ENCODE assay signal across 17 cellular contexts in genomic region chr9:85248514-85249312, GRCh38.
DNase-seq lines count a peak whose midpoint lies in the region; ATAC-seq, FAIRE-seq and TF ChIP-seq lines count a peak whose summit lies in the region.
"Had no signal": no experiment of that assay in that cellular context is flagged by ENCODE, and none has a peak within 500 bp of the region (broad histone marks: within the 10 kb centered on the region; RNA-seq: fewer than 3 reads in every experiment).

No MANE protein-coding gene starts in this region.

- H3K9ac ChIP-seq in astrocyte (ENCODE audit: low read length): peak overlapping the region; percentile 4

- peak overlapping the region; percentile 39 for H3K4me2 ChIP-seq in astrocyte (ENCODE audit: low read length)

- TF ChIP-seq CTCF in astrocyte (IDR thresholded peaks at IDR 0.05; ENCODE audit: insufficient read depth, low read depth, low read length) (no peak), thoracic aorta (IDR thresholded peaks at IDR 0.05) (no peak)

- H3K27ac ChIP-seq in astrocyte (ENCODE audit: low read depth, low read length) (peak overlapping the region; percentile 26), thoracic aorta (no peak overlapping the region)
- H3K27ac ChIP-seq: 22Rv1, lower lobe of right lung, neutrophil had no signal

- DNase-seq in NCI-H2029 treated with DMSO at 0.1 percent for 48 hours (lab: John Stamatoyannopoulos, UW) (peak; percentile 8), NCI-H2029 (lab: John Stamatoyannopoulos, UW) (no peak), astrocyte (ENCODE audit: low read depth) (peak; percentile 80), iPS-NIHi7 (ENCODE audit: extremely low spot score) (peak; percentile 22), thoracic aorta (ENCODE audit: low spot score) (no peak)
- DNase-seq in stimulated activated effector memory CD8-positive, alpha-beta T cell treated with anti-CD3 and anti-CD28 coated beads, Interleukin-12 subunit alpha, Interleukin-12 subunit beta, amount 100 ng/mL, for 72 hours (ENCODE audit: low spot score in 2 of 2): no peak
- DNase-seq: activated CD4-positive, alpha-beta T cell treated with anti-CD3 and anti-CD28 coated beads, Interleukin-2, amount 10 ng/mL, durations not matched to agents 24 days and 14 days; activated T-cell treated with anti-CD3 and anti-CD28 coated beads, Interleukin-2, amount 50 U/mL, for 24 hours; effector CD4-positive, alpha-beta T cell; lower lobe of right lung; NCI-H1092; NCI-H446 treated with DMSO at 0.1 percent for 48 hours; OCI-M1 had no signal

- H3K9me3 Mint-ChIP-seq in astrocyte (ENCODE audit: unreplicated experiment): no peaks in the 10 kb centered on the region
- H3K9me3 Mint-ChIP-seq in stimulated activated effector memory CD8-positive, alpha-beta T cell treated with anti-CD3 and anti-CD28 coated beads, Interleukin-12 subunit alpha, Interleukin-12 subunit beta, amount 100 ng/mL, for 72 hours: no peaks in the 10 kb centered on the region
- H3K9me3 Mint-ChIP-seq: activated CD4-positive, alpha-beta T cell treated with anti-CD3 and anti-CD28 coated beads, Interleukin-2, amount 10 ng/mL, durations not matched to agents 24 days and 14 days; activated T-cell treated with anti-CD3 and anti-CD28 coated beads, Interleukin-2, amount 50 U/mL, for 24 hours had no signal

- H3K27me3 Mint-ChIP-seq in astrocyte (ENCODE audit: low read depth, unreplicated experiment): no peaks in the 10 kb centered on the region
- H3K27me3 Mint-ChIP-seq: activated CD4-positive, alpha-beta T cell treated with anti-CD3 and anti-CD28 coated beads, Interleukin-2, amount 10 ng/mL, durations not matched to agents 24 days and 14 days; activated T-cell treated with anti-CD3 and anti-CD28 coated beads, Interleukin-2, amount 50 U/mL, for 24 hours had no signal

- H3K9me3 ChIP-seq in astrocyte (ENCODE audit: insufficient read depth, low read depth, low read length) (no peaks in the 10 kb centered on the region), thoracic aorta (no peaks in the 10 kb centered on the region)
- H3K9me3 ChIP-seq: lower lobe of right lung, neutrophil had no signal

- H2AFZ ChIP-seq in astrocyte (ENCODE audit: low read depth, low read length): no peak overlapping the region

- peaks cover 22% of the 10 kb centered on the region for H3K4me1 Mint-ChIP-seq in astrocyte (ENCODE audit: low read depth, unreplicated experiment)
- H3K4me1 Mint-ChIP-seq in stimulated activated effector memory CD8-positive, alpha-beta T cell treated with anti-CD3 and anti-CD28 coated beads, Interleukin-12 subunit alpha, Interleukin-12 subunit beta, amount 100 ng/mL, for 72 hours: no peaks in the 10 kb centered on the region
- H3K4me1 Mint-ChIP-seq: activated CD4-positive, alpha-beta T cell treated with anti-CD3 and anti-CD28 coated beads, Interleukin-2, amount 10 ng/mL, durations not matched to agents 24 days and 14 days had no signal

- H3K36me3 ChIP-seq in astrocyte (ENCODE audit: insufficient read depth, low read length) (no peaks in the 10 kb centered on the region), thoracic aorta (no peaks in the 10 kb centered on the region)
- H3K36me3 ChIP-seq: lower lobe of right lung, neutrophil had no signal

- H3K27me3 ChIP-seq in astrocyte (ENCODE audit: insufficient read depth, low read length) (no peaks in the 10 kb centered on the region), thoracic aorta (replicated peaks; ENCODE audit: insufficient read depth) (no peaks in the 10 kb centered on the region)
- H3K27me3 ChIP-seq: neutrophil had no signal

- ATAC-seq in thoracic aorta (ENCODE audit: insufficient number of reproducible peaks, low FRiP score, low read depth): peak; percentile 43
- ATAC-seq in GM18858 (IDR thresholded peaks at IDR 0.05; ENCODE audit: unreplicated experiment): no peak
- ATAC-seq in stimulated activated effector memory CD8-positive, alpha-beta T cell treated with anti-CD3 and anti-CD28 coated beads, Interleukin-12 subunit alpha, Interleukin-12 subunit beta, amount 100 ng/mL, for 72 hours: no peak
- ATAC-seq in HG02610 (IDR thresholded peaks at IDR 0.05; ENCODE audit: unreplicated experiment): no peak
- ATAC-seq: lower lobe of right lung had no signal

- H3K4me3 ChIP-seq in astrocyte (ENCODE audit: insufficient read depth, low read depth, low read length): no peak overlapping the region
- no peak overlapping the region for H3K4me3 ChIP-seq in thoracic aorta
- H3K4me3 ChIP-seq: lower lobe of right lung had no signal

- no peaks in the 10 kb centered on the region for H4K20me1 ChIP-seq in astrocyte (ENCODE audit: insufficient read depth, low read length)

- no peaks in the 10 kb centered on the region for H3K79me2 ChIP-seq in astrocyte (ENCODE audit: insufficient read depth, low read length)

- H3K4me1 ChIP-seq in astrocyte (ENCODE audit: insufficient read depth, low read length) (peaks cover 11% of the 10 kb centered on the region), thoracic aorta (ENCODE audit: control insufficient read depth in 1 of 2, low read depth in 2 of 2) (no peaks in the 10 kb centered on the region)
- H3K4me1 ChIP-seq: lower lobe of right lung had no signal

- H3K36me3 Mint-ChIP-seq in astrocyte (ENCODE audit: low read depth, unreplicated experiment): no peaks in the 10 kb centered on the region
- no peaks in the 10 kb centered on the region for H3K36me3 Mint-ChIP-seq in stimulated activated effector memory CD8-positive, alpha-beta T cell treated with anti-CD3 and anti-CD28 coated beads, Interleukin-12 subunit alpha, Interleukin-12 subunit beta, amount 100 ng/mL, for 72 hours

- H3K4me3 Mint-ChIP-seq in astrocyte (ENCODE audit: unreplicated experiment): no peak overlapping the region
- H3K4me3 Mint-ChIP-seq in stimulated activated effector memory CD8-positive, alpha-beta T cell treated with anti-CD3 and anti-CD28 coated beads, Interleukin-12 subunit alpha, Interleukin-12 subunit beta, amount 100 ng/mL, for 72 hours: no peak overlapping the region
- H3K4me3 Mint-ChIP-seq: activated CD4-positive, alpha-beta T cell treated with anti-CD3 and anti-CD28 coated beads, Interleukin-2, amount 10 ng/mL, durations not matched to agents 24 days and 14 days; activated T-cell treated with anti-CD3 and anti-CD28 coated beads, Interleukin-2, amount 50 U/mL, for 24 hours had no signal

- H3K27ac Mint-ChIP-seq in astrocyte (ENCODE audit: unreplicated experiment): peak overlapping the region; percentile 100
- H3K27ac Mint-ChIP-seq in stimulated activated effector memory CD8-positive, alpha-beta T cell treated with anti-CD3 and anti-CD28 coated beads, Interleukin-12 subunit alpha, Interleukin-12 subunit beta, amount 100 ng/mL, for 72 hours: no peak overlapping the region
- H3K27ac Mint-ChIP-seq: activated CD4-positive, alpha-beta T cell treated with anti-CD3 and anti-CD28 coated beads, Interleukin-2, amount 10 ng/mL, durations not matched to agents 24 days and 14 days; activated T-cell treated with anti-CD3 and anti-CD28 coated beads, Interleukin-2, amount 50 U/mL, for 24 hours had no signal

- FAIRE-seq in astrocyte (lab: Jason Lieb, UNC): no peak

Comparison
In these comparisons a context has a peak if more than half of its experiments do, and no peak if none do; other contexts are left out.
1. DNase-seq: peak in NCI-H2029 treated with DMSO at 0.1 percent for 48 hours (single experiment), astrocyte (single experiment) and iPS-NIHi7 (single experiment); none in NCI-H2029 (single experiment), thoracic aorta (single experiment) and stimulated activated effector memory CD8-positive, alpha-beta T cell treated with anti-CD3 and anti-CD28 coated beads, Interleukin-12 subunit alpha, Interleukin-12 subunit beta, amount 100 ng/mL, for 72 hours (0 of 2).